9 cellular contexts compared by ENCODE assay signal in genomic region chr9:131310833-131311554, GRCh38.
DNase-seq lines count a peak whose midpoint lies in the region; ATAC-seq and TF ChIP-seq lines count a peak whose summit lies in the region.
"Had no signal": no experiment of that assay in that cellular context is flagged by ENCODE, and none has a peak within 500 bp of the region (broad histone marks: within the 10 kb centered on the region; RNA-seq: fewer than 3 reads in every experiment).

No MANE protein-coding gene starts in this region.

- DNase-seq in COLO668 (lab: John Stamatoyannopoulos, UW; ENCODE audit: unreplicated experiment) (peak; percentile 26), T-helper 9 cell (peak; percentile 46), SKM-1 (lab: John Stamatoyannopoulos, UW; ENCODE audit: unreplicated experiment) (no peak), GM13976 (ENCODE audit: low spot score) (no peak), NCI-H2196 treated with DMSO at 0.1 percent for 48 hours (lab: John Stamatoyannopoulos, UW; ENCODE audit: unreplicated experiment) (no peak)
- DNase-seq in stimulated activated CD4-positive, alpha-beta T cell treated with anti-CD3 and anti-CD28 coated beads, Interleukin-15, amount 100 ng/mL, for 1 hour (ENCODE audit: low read depth in 1 of 2, low spot score in 1 of 2), result peak; percentile 25 to 30
- DNase-seq: NCI-H1417 had no signal

- in situ Hi-C loops in GM13976 (cut with MboI; ENCODE audit: low sequenced_read_pairs, unreplicated experiment), result no loop called here

- H3K4me3 Mint-ChIP-seq in activated naive CD8-positive, alpha-beta T cell, result peak overlapping the region; percentile 59

- TF ChIP-seq CTCF in GM13976 (IDR thresholded peaks at IDR 0.05; ENCODE audit: borderline replicate concordance, control extremely low read depth, extremely low read depth, insufficient read depth, missing control alignments), result no peak

- no peaks in the 10 kb centered on the region for H3K27me3 Mint-ChIP-seq in activated naive CD8-positive, alpha-beta T cell

- ATAC-seq in GM18868 (IDR thresholded peaks at IDR 0.05; ENCODE audit: unreplicated experiment), result no peak

- H3K27ac Mint-ChIP-seq in activated naive CD8-positive, alpha-beta T cell, result peak overlapping the region; percentile 41

- no peaks in the 10 kb centered on the region for H3K9me3 Mint-ChIP-seq in activated naive CD8-positive, alpha-beta T cell (ENCODE audit: low read depth)

- no peaks in the 10 kb centered on the region for H3K36me3 Mint-ChIP-seq in activated naive CD8-positive, alpha-beta T cell

- H3K4me1 Mint-ChIP-seq in activated naive CD8-positive, alpha-beta T cell (ENCODE audit: low read depth), result peaks cover 6% of the 10 kb centered on the region

Comparison
In these comparisons a context has a peak if more than half of its experiments do, and no peak if none do; other contexts are left out.
1. DNase-seq: peak in COLO668 (single experiment), T-helper 9 cell (single experiment) and stimulated activated CD4-positive, alpha-beta T cell treated with anti-CD3 and anti-CD28 coated beads, Interleukin-15, amount 100 ng/mL, for 1 hour (2 of 2); none in SKM-1 (single experiment), GM13976 (single experiment) and NCI-H2196 treated with DMSO at 0.1 percent for 48 hours (single experiment).